Comparison of ENCODE assay signal across 1 cellular context in genomic region chr9:127608104-127608966, GRCh38.
A peak's percentile ranks its signal among the peaks of the same experiment; 100 is the strongest.
TF ChIP-seq lines count a peak whose summit lies in the region.

No MANE protein-coding gene starts in this region.

TF ChIP-seq in HCT116, 20 proteins besides CTCF, POLR2A, EP300 and RAD21 (continued from another document):
- TF ChIP-seq CEBPB (IDR thresholded peaks at IDR 0.05; ENCODE audit: low read depth) (no peak), JUND (IDR thresholded peaks at IDR 0.05) (no peak), MAX (IDR thresholded peaks at IDR 0.05) (peak; percentile 98)
- TF ChIP-seq, protein P1, sequence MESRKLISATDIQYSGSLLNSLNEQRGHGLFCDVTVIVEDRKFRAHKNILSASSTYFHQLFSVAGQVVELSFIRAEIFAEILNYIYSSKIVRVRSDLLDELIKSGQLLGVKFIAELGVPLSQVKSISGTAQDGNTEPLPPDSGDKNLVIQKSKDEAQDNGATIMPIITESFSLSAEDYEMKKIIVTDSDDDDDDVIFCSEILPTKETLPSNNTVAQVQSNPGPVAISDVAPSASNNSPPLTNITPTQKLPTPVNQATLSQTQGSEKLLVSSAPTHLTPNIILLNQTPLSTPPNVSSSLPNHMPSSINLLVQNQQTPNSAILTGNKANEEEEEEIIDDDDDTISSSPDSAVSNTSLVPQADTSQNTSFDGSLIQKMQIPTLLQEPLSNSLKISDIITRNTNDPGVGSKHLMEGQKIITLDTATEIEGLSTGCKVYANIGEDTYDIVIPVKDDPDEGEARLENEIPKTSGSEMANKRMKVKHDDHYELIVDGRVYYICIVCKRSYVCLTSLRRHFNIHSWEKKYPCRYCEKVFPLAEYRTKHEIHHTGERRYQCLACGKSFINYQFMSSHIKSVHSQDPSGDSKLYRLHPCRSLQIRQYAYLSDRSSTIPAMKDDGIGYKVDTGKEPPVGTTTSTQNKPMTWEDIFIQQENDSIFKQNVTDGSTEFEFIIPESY (IDR thresholded peaks at IDR 0.05; ENCODE audit: extremely low read depth, insufficient replicate concordance, low read length): no peak
